ENCODE assay signal across 10 cellular contexts in the genomic region with DNA sequence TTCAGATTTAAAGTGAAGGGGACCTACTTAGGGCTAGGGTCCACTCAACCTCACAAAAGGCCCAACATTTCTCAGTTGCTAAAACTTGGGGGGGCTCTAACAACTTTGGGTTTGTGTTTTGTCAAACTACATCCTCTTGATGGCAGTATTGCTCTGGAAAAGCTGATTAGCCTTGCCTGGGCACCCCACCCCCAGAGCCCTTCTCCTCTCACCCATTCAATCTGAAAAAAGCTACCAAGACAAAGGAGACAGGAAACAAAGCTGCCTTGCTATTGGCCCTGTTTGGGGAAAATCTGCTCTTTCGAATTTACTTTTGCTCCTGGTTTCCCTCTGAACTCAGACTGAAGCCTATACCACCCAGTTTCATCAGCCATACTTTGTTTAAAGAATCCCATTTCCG.
DNase-seq lines count a peak whose midpoint lies in the region; ATAC-seq and TF ChIP-seq lines count a peak whose summit lies in the region.
"Had no signal": no experiment of that assay in that cellular context is flagged by ENCODE, and none has a peak within 500 bp of the region (broad histone marks: within the 10 kb centered on the region; RNA-seq: fewer than 3 reads in every experiment).

No MANE protein-coding gene starts in this region.

- peaks cover 77% of the 10 kb centered on the region for H4K20me1 ChIP-seq in BLaER1

- H3K9me3 ChIP-seq in BLaER1, result no peaks in the 10 kb centered on the region
- H3K9me3 ChIP-seq: thoracic aorta had no signal

- peak overlapping the region; percentile 68 for H3K4me2 ChIP-seq in BLaER1

- peaks cover 5% of the 10 kb centered on the region; the same call in 1 of the 2 replicates for H3K27me3 ChIP-seq in BLaER1

- peaks cover 20% of the 10 kb centered on the region for H3K36me3 ChIP-seq in BLaER1
- H3K36me3 ChIP-seq: thoracic aorta had no signal

- peak overlapping the region; percentile 67 for H3K4me3 Mint-ChIP-seq in activated naive CD8-positive, alpha-beta T cell
- H3K4me3 Mint-ChIP-seq in natural killer cell, result no peak overlapping the region
- H3K4me3 Mint-ChIP-seq: IgD-negative memory B cell had no signal

- DNase-seq in NCI-H2081 treated with DMSO at 0.1 percent for 48 hours (lab: John Stamatoyannopoulos, UW) (peak; percentile 43), natural killer cell (no peak), HCEC 1CT (no peak), DMS114 treated with DMSO at 0.1 percent for 48 hours (lab: John Stamatoyannopoulos, UW; ENCODE audit: unreplicated experiment) (no peak)

- peak; percentile 43 for ATAC-seq in GM18517 (IDR thresholded peaks at IDR 0.05; ENCODE audit: unreplicated experiment)
- peak; percentile 35 for ATAC-seq in HG02943 (IDR thresholded peaks at IDR 0.05; ENCODE audit: low read depth, unreplicated experiment)
- ATAC-seq in natural killer cell, result peak in 2 of 3 donors; percentile 50 to 63

- H3K4me1 Mint-ChIP-seq in activated naive CD8-positive, alpha-beta T cell (ENCODE audit: low read depth), result peaks cover 15% of the 10 kb centered on the region
- H3K4me1 Mint-ChIP-seq in natural killer cell, result peaks cover 22 to 30% of the 10 kb centered on the region in 2 donors

- peak overlapping the region; percentile 61 for H3K4me3 ChIP-seq in BLaER1
- H3K4me3 ChIP-seq: thoracic aorta had no signal

- no peaks in the 10 kb centered on the region for H3K27me3 Mint-ChIP-seq in activated naive CD8-positive, alpha-beta T cell
- H3K27me3 Mint-ChIP-seq in natural killer cell (ENCODE audit: low read depth in 2 of 2), result no peaks in the 10 kb centered on the region
- H3K27me3 Mint-ChIP-seq: IgD-negative memory B cell had no signal

- peaks cover 41% of the 10 kb centered on the region for H3K4me1 ChIP-seq in BLaER1

- no peak for TF ChIP-seq CTCF in natural killer cell (IDR thresholded peaks at IDR 0.05)

- H3K9ac ChIP-seq in BLaER1, result peak overlapping the region; percentile 64

- intact Hi-C loops in natural killer cell (cut with micrococcal nuclease), result no loop called here

- H3K27ac Mint-ChIP-seq in activated naive CD8-positive, alpha-beta T cell, result no peak overlapping the region
- H3K27ac Mint-ChIP-seq in natural killer cell, result peak overlapping the region in 1 of 2 donors; percentile 19

- no peaks in the 10 kb centered on the region for H3K36me3 Mint-ChIP-seq in activated naive CD8-positive, alpha-beta T cell
- no peaks in the 10 kb centered on the region for H3K36me3 Mint-ChIP-seq in natural killer cell
- H3K36me3 Mint-ChIP-seq: IgD-negative memory B cell had no signal

- no peaks in the 10 kb centered on the region for H3K9me3 Mint-ChIP-seq in activated naive CD8-positive, alpha-beta T cell (ENCODE audit: low read depth)
- H3K9me3 Mint-ChIP-seq in natural killer cell, result no peaks in the 10 kb centered on the region
- H3K9me3 Mint-ChIP-seq: IgD-negative memory B cell had no signal

- peak overlapping the region; percentile 71 for H3K27ac ChIP-seq in BLaER1
- H3K27ac ChIP-seq: thoracic aorta had no signal
